ENCODE assay signal across 20 cellular contexts in the genomic region with DNA sequence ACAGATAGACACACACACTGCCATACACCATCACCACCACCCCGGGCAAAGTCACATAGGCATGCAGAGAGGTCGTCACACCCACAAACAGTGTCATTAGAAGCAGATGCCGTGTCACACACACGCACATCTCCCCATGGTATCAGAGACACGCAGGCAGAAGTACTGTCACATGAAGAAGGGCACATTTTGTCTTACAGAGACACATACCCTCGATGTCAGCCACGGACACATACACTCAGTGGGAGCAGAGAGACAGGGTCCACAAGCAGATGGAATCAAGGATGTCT. TPM values are rescaled to one million over a fixed set of nuclear protein-coding genes. Genes with fewer than 3 reads are reported as not detected.
DNase-seq lines count a peak whose midpoint lies in the region; ATAC-seq, FAIRE-seq and TF ChIP-seq lines count a peak whose summit lies in the region.
"Had no signal": no experiment of that assay in that cellular context is flagged by ENCODE, and none has a peak within 500 bp of the region (broad histone marks: within the 10 kb centered on the region; RNA-seq: fewer than 3 reads in every experiment).

No MANE protein-coding gene starts in this region.

- H3K4me3 Mint-ChIP-seq in endodermal cell: peak overlapping the region; percentile 76
- H3K4me3 Mint-ChIP-seq in neural crest cell: peak overlapping the region; percentile 64
- peak overlapping the region in 2 of 10 donors; percentile 33 to 48 for H3K4me3 Mint-ChIP-seq in naive thymus-derived CD4-positive, alpha-beta T cell

- peaks cover 6% of the 10 kb centered on the region for H3K79me2 ChIP-seq in HepG2 (ENCODE audit: insufficient read depth, low read length)

- no peak for ATAC-seq in HepG2
- ATAC-seq in right lobe of liver: no peak
- ATAC-seq in GM21737 (IDR thresholded peaks at IDR 0.05; ENCODE audit: unreplicated experiment): no peak
- ATAC-seq in naive thymus-derived CD4-positive, alpha-beta T cell: no peak

- 0 out of 2 replicates have a peak, but pooled peaks cover 3% of the 10 kb centered on the region for H4K20me1 ChIP-seq in HepG2 (ENCODE audit: insufficient read depth, low read length)

- H3K4me3 ChIP-seq in HepG2 (replicated peaks in 1 of 3; ENCODE audit: insufficient read depth in 1 of 3, low read depth in 2 of 3, low read length in 3 of 3): no peak overlapping the region
- H3K4me3 ChIP-seq in right lobe of liver: no peak overlapping the region
- peak overlapping the region; percentile 85 for H3K4me3 ChIP-seq in endodermal cell (ENCODE audit: low read length)
- no peak overlapping the region for H3K4me3 ChIP-seq in naive thymus-derived CD4-positive, alpha-beta T cell (ENCODE audit: low read length)
- H3K4me3 ChIP-seq: BLaER1 had no signal

- H3K4me1 ChIP-seq in HepG2 (ENCODE audit: insufficient read depth, low read length): peaks cover 30% of the 10 kb centered on the region
- H3K4me1 ChIP-seq in right lobe of liver: no peaks in the 10 kb centered on the region
- H3K4me1 ChIP-seq in endodermal cell (ENCODE audit: control insufficient read depth, insufficient read depth, low read length): no peaks in the 10 kb centered on the region
- H3K4me1 ChIP-seq in naive thymus-derived CD4-positive, alpha-beta T cell (ENCODE audit: control insufficient read depth in 2 of 2, insufficient read depth in 2 of 2, low read length in 2 of 2): no peaks in the 10 kb centered on the region

- POLR2A ChIA-PET in HepG2 (lab: Yijun Ruan, JAX): no interaction called here
- POLR2A ChIA-PET in naive thymus-derived CD4-positive, alpha-beta T cell (lab: Charles Lee): no interaction called here

- no peaks in the 10 kb centered on the region; a peak in 1 of 5 replicates for H3K36me3 ChIP-seq in HepG2 (replicated peaks in 1 of 2; ENCODE audit: control insufficient read depth in 1 of 2, insufficient read depth in 2 of 2, low read length in 2 of 2)
- no peaks in the 10 kb centered on the region for H3K36me3 ChIP-seq in right lobe of liver
- H3K36me3 ChIP-seq in endodermal cell (ENCODE audit: control insufficient read depth, insufficient read depth, low read length): peaks cover 43% of the 10 kb centered on the region
- no peaks in the 10 kb centered on the region for H3K36me3 ChIP-seq in naive thymus-derived CD4-positive, alpha-beta T cell (ENCODE audit: control insufficient read depth in 2 of 3, insufficient read depth in 3 of 3, low read length in 3 of 3)
- H3K36me3 ChIP-seq: BLaER1 had no signal

- peaks cover 43% of the 10 kb centered on the region for H3K36me3 Mint-ChIP-seq in endodermal cell (ENCODE audit: low read depth)
- H3K36me3 Mint-ChIP-seq in neural crest cell (ENCODE audit: low read depth): peaks cover 3% of the 10 kb centered on the region
- no peaks in the 10 kb centered on the region for H3K36me3 Mint-ChIP-seq in naive thymus-derived CD4-positive, alpha-beta T cell
- H3K36me3 Mint-ChIP-seq: CD4-positive, alpha-beta memory T cell had no signal

- H3K27ac ChIP-seq in HepG2 (ENCODE audit: extremely low read length, insufficient read depth, low read length): no peak overlapping the region
- no peak overlapping the region for H3K27ac ChIP-seq in right lobe of liver
- no peak overlapping the region for H3K27ac ChIP-seq in endodermal cell (ENCODE audit: low read depth, low read length)
- no peak overlapping the region for H3K27ac ChIP-seq in naive thymus-derived CD4-positive, alpha-beta T cell (ENCODE audit: low read depth, low read length)
- H3K27ac ChIP-seq: BLaER1 had no signal

- no peak overlapping the region for H3K9ac ChIP-seq in HepG2 (ENCODE audit: insufficient read depth, low read depth, low read length)
- H3K9ac ChIP-seq in endodermal cell (ENCODE audit: extremely low read depth, low read length, poor library complexity, severe bottlenecking): no peak overlapping the region
- H3K9ac ChIP-seq: BLaER1 had no signal

- no peak for TF ChIP-seq POLR2A in HepG2 (IDR thresholded peaks at IDR 0.05; ENCODE audit: insufficient read depth in 1 of 2, low read depth in 2 of 2, low read length in 2 of 2)
- no peak for TF ChIP-seq POLR2A in right lobe of liver (IDR thresholded peaks at IDR 0.05)
- no peak for TF ChIP-seq POLR2A in GM12891 (IDR thresholded peaks at IDR 0.05; ENCODE audit: low read depth, low read length)

- H3K9me3 ChIP-seq in HepG2 (ENCODE audit: low read length): no peaks in the 10 kb centered on the region
- no peaks in the 10 kb centered on the region for H3K9me3 ChIP-seq in right lobe of liver
- H3K9me3 ChIP-seq in endodermal cell (ENCODE audit: control insufficient read depth, low read length): no peaks in the 10 kb centered on the region
- H3K9me3 ChIP-seq in naive thymus-derived CD4-positive, alpha-beta T cell (ENCODE audit: control insufficient read depth in 2 of 3, low read length in 3 of 3): no peaks in the 10 kb centered on the region

- H3K27me3 Mint-ChIP-seq in endodermal cell (ENCODE audit: insufficient read depth): peaks cover 10% of the 10 kb centered on the region
- peaks cover 40% of the 10 kb centered on the region for H3K27me3 Mint-ChIP-seq in neural crest cell (ENCODE audit: low read depth)
- peaks cover 6 to 33% (median 16%) of the 10 kb centered on the region in 5 donors for H3K27me3 Mint-ChIP-seq in naive thymus-derived CD4-positive, alpha-beta T cell

- H3K9me3 Mint-ChIP-seq in endodermal cell (peaks cover 60% of the 10 kb centered on the region), neural crest cell (peaks cover 3% of the 10 kb centered on the region)
- H3K9me3 Mint-ChIP-seq in naive thymus-derived CD4-positive, alpha-beta T cell: peaks cover 0 to 4% (median 0%) of the 10 kb centered on the region in 11 donors
- H3K9me3 Mint-ChIP-seq: CD4-positive, alpha-beta memory T cell had no signal

- H3K4me1 Mint-ChIP-seq in endodermal cell (peaks cover 12% of the 10 kb centered on the region), neural crest cell (peaks cover 4% of the 10 kb centered on the region)
- H3K4me1 Mint-ChIP-seq in naive thymus-derived CD4-positive, alpha-beta T cell: peaks cover 0 to 3% (median 0%) of the 10 kb centered on the region in 7 donors

- CTCF ChIA-PET in HepG2 (lab: Yijun Ruan, JAX; ENCODE audit: low intra/inter-chr PET ratio, low total read pairs): no interaction called here
- CTCF ChIA-PET in naive thymus-derived CD4-positive, alpha-beta T cell (lab: Charles Lee): no interaction called here

- DNase-seq in HepG2 (ENCODE audit: low spot score): no peak
- DNase-seq in right lobe of liver: no peak
- peak; percentile 32 for DNase-seq in endodermal cell
- no peak for DNase-seq in neural crest cell (ENCODE audit: low read depth, low spot score)
- DNase-seq in GM12891 (ENCODE audit: insufficient read length, low spot score): no peak
- DNase-seq in naive thymus-derived CD4-positive, alpha-beta T cell: no peak
- DNase-seq: CD4-positive, alpha-beta memory T cell; DMS153; GDM1; KG1; MV-4-11; NCI-H187; NCI-H2107; NCI-H510A; NCI-H748 treated with DMSO at 0.1 percent for 48 hours; NK-92 treated with Interleukin-12 subunit alpha and Interleukin-12 subunit beta, amount 100 ng/mL, for 24 hours; SIG-M5 had no signal

- peak overlapping the region; percentile 61 for H3K4me2 ChIP-seq in HepG2 (ENCODE audit: low read depth, low read length)

- no peak overlapping the region for H3K27ac Mint-ChIP-seq in endodermal cell
- H3K27ac Mint-ChIP-seq in neural crest cell (ENCODE audit: unreplicated experiment): no peak overlapping the region
- no peak overlapping the region for H3K27ac Mint-ChIP-seq in naive thymus-derived CD4-positive, alpha-beta T cell
- H3K27ac Mint-ChIP-seq: CD4-positive, alpha-beta memory T cell had no signal

- no peak overlapping the region for H2AFZ ChIP-seq in HepG2 (ENCODE audit: low read length)

- no TSS peak for BruUV-seq in HepG2 (replicated peaks; lab: Mats Ljungman, UMichigan)

- intact Hi-C loops in HepG2 (cut with micrococcal nuclease; ENCODE audit: unreplicated experiment) (no loop called here), right lobe of liver (cut with DNase I) (no loop called here)
- intact Hi-C loops in naive thymus-derived CD4-positive, alpha-beta T cell (cut with micrococcal nuclease): no loop called here

- FAIRE-seq in HepG2 (lab: Jason Lieb, UNC): no peak
- no peak for FAIRE-seq in GM12891 (lab: Jason Lieb, UNC)

- WGBS in HepG2 (ENCODE audit: low lambda C conversion rate): 90% methylated on average over 7 of the region's 7 CpGs
- WGBS in right lobe of liver (ENCODE audit: insufficient coverage, low coverage, low lambda C conversion rate, missing lambda C conversion rate): 41% methylated on average over 4 of the region's 7 CpGs
- WGBS in endodermal cell (ENCODE audit: insufficient coverage in 1 of 2, insufficient read length in 1 of 2), 2 experiments: 90 to 91% methylated on average over 5 to 7 of the region's 7 CpGs

- TF ChIP-seq RAD21 in HepG2 (CRISPR knock-in tag; IDR thresholded peaks at IDR 0.05): no peak

- no peaks in the 10 kb centered on the region for H3K27me3 ChIP-seq in HepG2 (ENCODE audit: control insufficient read depth in 1 of 2, insufficient read depth in 2 of 2, low read length in 2 of 2)
- H3K27me3 ChIP-seq in right lobe of liver: no peaks in the 10 kb centered on the region
- no peaks in the 10 kb centered on the region for H3K27me3 ChIP-seq in endodermal cell (ENCODE audit: control insufficient read depth, insufficient read depth, low read length, poor library complexity, severe bottlenecking)
- no peaks in the 10 kb centered on the region for H3K27me3 ChIP-seq in naive thymus-derived CD4-positive, alpha-beta T cell (ENCODE audit: control insufficient read depth in 2 of 2, insufficient read depth in 2 of 2, low read length in 2 of 2)

- TF ChIP-seq EP300 in HepG2 (IDR thresholded peaks at IDR 0.05; ENCODE audit: low read depth in 2 of 2, low read length in 2 of 2): no peak
- TF ChIP-seq EP300 in HepG2 (CRISPR knock-in tag; IDR thresholded peaks at IDR 0.05; ENCODE audit: borderline replicate concordance): no peak

- TF ChIP-seq CTCF in HepG2 (CRISPR knock-in tag; IDR thresholded peaks at IDR 0.05) (no peak), right lobe of liver (IDR thresholded peaks at IDR 0.05) (no peak), endodermal cell (conservative IDR thresholded peaks at IDR 0.05) (no peak), neural crest cell (conservative IDR thresholded peaks at IDR 0.05) (no peak)

- in situ Hi-C loops in HepG2 (cut with HindIII; ENCODE audit: extremely low pct_ligation_motif_present, low pct_unique_long_range_greater_than_20kb): no loop called here

RNA-seq across cellular contexts. Expression of gene NALF2, which starts 3.3 kb away (rescaled TPM):
- total RNA-seq in HepG2 (2016; rRNA removed; fragmentation: Illumina TruSeq; extraction: Trizol) (3.0 and 4.0 TPM in 2 replicates), right lobe of liver (under 1 TPM; 0.13 to 0.40 (median 0.20) TPM), endodermal cell (10 to 100 TPM; 43.1 to 56.4 TPM), neural crest cell (4.9 and 5.7 TPM in 2 replicates)
- total RNA-seq in HepG2 (2016; cell fraction: cytosol; rRNA removed; fragmentation: Illumina TruSeq; extraction: Trizol; ENCODE audit: low read depth): 0.51 and 0.53 TPM in 2 replicates
- 2.9 and 4.3 TPM in 2 replicates for total RNA-seq in HepG2 (2016; cell fraction: insoluble cytoplasmic fraction; rRNA removed; fragmentation: Illumina TruSeq; extraction: Trizol)
- total RNA-seq in HepG2 (2016; cell fraction: membrane; rRNA removed; fragmentation: Illumina TruSeq; extraction: Trizol): 2.2 and 2.4 TPM in 2 replicates
- 2.8 and 3.2 TPM in 2 replicates for total RNA-seq in HepG2 (2016; cell fraction: nucleus; rRNA removed; fragmentation: Illumina TruSeq; extraction: Trizol)
- 2.2 and 2.3 TPM in 2 replicates for polyA plus RNA-seq in HepG2 (2011; rRNA removed)
- polyA plus RNA-seq in HepG2 (2011; cell fraction: cytosol; rRNA removed): 1.9 and 2.0 TPM in 2 replicates
- 1.9 and 2.1 TPM in 2 replicates for polyA plus RNA-seq in HepG2 (2011; cell fraction: nucleus; rRNA removed)
- 2.1 and 3.3 TPM in 2 replicates for polyA plus RNA-seq in HepG2 (2012)
- polyA plus RNA-seq in HepG2 (2016; cell fraction: cytosol; fragmentation: Illumina TruSeq; extraction: Trizol; ENCODE audit: low read depth): 0.44 TPM in 2 replicates
- 4.5 and 5.5 TPM in 2 replicates for polyA plus RNA-seq in HepG2 (2016; cell fraction: insoluble cytoplasmic fraction; fragmentation: Illumina TruSeq; extraction: Trizol; ENCODE audit: low read depth)
- polyA plus RNA-seq in HepG2 (2016; cell fraction: membrane; fragmentation: Illumina TruSeq; extraction: Trizol; ENCODE audit: low read depth): 1.8 and 2.0 TPM in 2 replicates
- polyA plus RNA-seq in HepG2 (2016; cell fraction: nucleus; fragmentation: Illumina TruSeq; extraction: Trizol; ENCODE audit: insufficient read depth, low read depth): 5.1 and 5.2 TPM in 2 replicates
- polyA minus RNA-seq in HepG2 (2011; rRNA and poly(A)+ RNA removed; ENCODE audit: low replicate concordance): 2.7 TPM in 1 of 2 replicates, not detected in the other
- polyA minus RNA-seq in HepG2 (2011; cell fraction: cytosol; rRNA and poly(A)+ RNA removed): 1.5 and 1.8 TPM in 2 replicates
- 1.7 TPM in 2 replicates for polyA minus RNA-seq in HepG2 (2011; cell fraction: nucleus; rRNA and poly(A)+ RNA removed)
- 6.1 TPM for polyA plus RNA-seq in endodermal cell (2013, experiment 1 of 2)
- polyA plus RNA-seq in endodermal cell (2013, experiment 2 of 2): 6.5 TPM
- not detected for polyA plus RNA-seq in GM12891 (2012; ENCODE audit: low read depth, missing spikeins)
- under 1 TPM in 3 of 5 experiments, not detected in 2; 0.27 to 0.50 (median 0.34) TPM for total RNA-seq in naive thymus-derived CD4-positive, alpha-beta T cell
- polyA plus RNA-seq in naive thymus-derived CD4-positive, alpha-beta T cell: not detected
- total RNA-seq: CD4-positive, alpha-beta memory T cell; RPMI7951 had no signal
